ENCODE assay signal across 16 cellular contexts in genomic region chr5:1137567-1138444, GRCh38. TPM values are rescaled to one million over a fixed set of nuclear protein-coding genes. Genes with fewer than 3 reads are reported as not detected.
DNase-seq lines count a peak whose midpoint lies in the region; ATAC-seq and TF ChIP-seq lines count a peak whose summit lies in the region.
"Had no signal": no experiment of that assay in that cellular context is flagged by ENCODE, and none has a peak within 500 bp of the region (broad histone marks: within the 10 kb centered on the region; RNA-seq: fewer than 3 reads in every experiment).

No MANE protein-coding gene starts in this region.

- in situ Hi-C loops in Caki2 (cut with HindIII; ENCODE audit: low pct_unique_long_range_greater_than_20kb, low sequenced_read_pairs): no loop called here

- H3K4me1 ChIP-seq in gastroesophageal sphincter (peaks cover 0 to 19% (median 3%) of the 10 kb centered on the region in 3 donors), spleen (peaks cover 7 to 62% (median 37%) of the 10 kb centered on the region in 6 donors)

- TF ChIP-seq CTCF in gastroesophageal sphincter (IDR thresholded peaks at IDR 0.05) (no peak), spleen (IDR thresholded peaks at IDR 0.05 in 8 of 11, conservative IDR thresholded peaks at IDR 0.05 in 3 of 11) (no peak), omental fat pad (IDR thresholded peaks at IDR 0.05) (no peak)

- no peaks in the 10 kb centered on the region for H3K9me3 ChIP-seq in gastroesophageal sphincter
- no peaks in the 10 kb centered on the region for H3K9me3 ChIP-seq in spleen
- H3K9me3 ChIP-seq: Peyer's patch had no signal

- ATAC-seq in gastroesophageal sphincter (peak; percentile 42), omental fat pad (ENCODE audit: low FRiP score) (no peak), GM18517 (IDR thresholded peaks at IDR 0.05; ENCODE audit: unreplicated experiment) (no peak)
- ATAC-seq: stimulated activated naive CD8-positive, alpha-beta T cell treated with anti-CD3 and anti-CD28 coated beads, Interleukin-15, amount 100 ng/mL, for 72 hours had no signal

- H3K27me3 ChIP-seq in gastroesophageal sphincter (peaks cover 19% of the 10 kb centered on the region), spleen (replicated peaks in 1 of 7) (peaks cover 0 to 54% (median 0%) of the 10 kb centered on the region in 7 donors)
- H3K27me3 ChIP-seq: Peyer's patch had no signal

- H3K27ac ChIP-seq in gastroesophageal sphincter (no peak overlapping the region), spleen (peak overlapping the region in 5 of 8 donors; percentile 38 to 66 (median 56))

- TF ChIP-seq POLR2A in gastroesophageal sphincter (IDR thresholded peaks at IDR 0.05) (no peak), spleen (IDR thresholded peaks at IDR 0.05) (no peak)

- H3K4me3 ChIP-seq in gastroesophageal sphincter: no peak overlapping the region
- peak overlapping the region in 1 of 8 donors; percentile 28 for H3K4me3 ChIP-seq in spleen
- H3K4me3 ChIP-seq: Peyer's patch had no signal

- no peak for TF ChIP-seq EP300 in gastroesophageal sphincter (IDR thresholded peaks at IDR 0.05)

- DNase-seq in Caki2 (ENCODE audit: low read depth) (peak; percentile 38), NOMO-1 treated with DMSO at 0.1 percent for 48 hours (lab: John Stamatoyannopoulos, UW; ENCODE audit: unreplicated experiment) (peak; percentile 47), spleen (no peak), foreskin melanocyte (no peak), omental fat pad (ENCODE audit: low spot score) (no peak)
- DNase-seq: activated CD4-positive, CD25-positive, alpha-beta regulatory T cell; COR-L47; GF-D8; mesendoderm; NCI-H187; NCI-H510A treated with DMSO at 0.1 percent for 48 hours; stimulated activated naive CD8-positive, alpha-beta T cell treated with anti-CD3 and anti-CD28 coated beads, Interleukin-15, amount 100 ng/mL, for 72 hours; T-helper 1 cell had no signal

- no peaks in the 10 kb centered on the region for H3K36me3 ChIP-seq in gastroesophageal sphincter
- no peaks in the 10 kb centered on the region for H3K36me3 ChIP-seq in spleen
- H3K36me3 ChIP-seq: Peyer's patch had no signal

- WGBS in gastroesophageal sphincter (ENCODE audit: low coverage in 1 of 2), 2 donors: 90 to 95% methylated on average over 4 of the region's 30 CpGs
- WGBS in spleen, 5 donors: 63 to 76% (median 74%) methylated on average over 30 of the region's 30 CpGs

- intact Hi-C loops in spleen (cut with DNase I; ENCODE audit: low total_unique reads): no loop called here

RNA-seq across cellular contexts. Expression of gene SLC12A7, which starts 25.9 kb away (rescaled TPM):
- total RNA-seq in Caki2 (2014; rRNA removed; shearing (Covaris generic); ENCODE audit: low replicate concordance): 34.2 and 45.8 TPM in 2 replicates
- total RNA-seq in gastroesophageal sphincter (10 to 100 TPM; 18.8 to 28.7 (median 24.5) TPM), spleen (100 to 1,000 TPM in 2 of 7 donors, 10 to 100 TPM in 5; 40.4 to 120 (median 78.6) TPM), omental fat pad (10 to 100 TPM; 17.2 to 39.0 (median 27.5) TPM)
- 10 to 100 TPM in 2 of 3 donors, 1 to 10 TPM in 1; 8.6 to 27.0 (median 15.4) TPM for polyA plus RNA-seq in spleen

Comparison
In these comparisons a context has a peak if more than half of its experiments do, and no peak if none do; other contexts are left out.
1. DNase-seq: peak in Caki2 (single experiment) and NOMO-1 treated with DMSO at 0.1 percent for 48 hours (single experiment); none in spleen (single experiment), foreskin melanocyte (single experiment) and omental fat pad (single experiment).
2. H3K27ac ChIP-seq: peak in spleen (5 of 8); none in gastroesophageal sphincter (0 of 4).